Comparison of ENCODE assay signal across 9 cellular contexts in the genomic region with DNA sequence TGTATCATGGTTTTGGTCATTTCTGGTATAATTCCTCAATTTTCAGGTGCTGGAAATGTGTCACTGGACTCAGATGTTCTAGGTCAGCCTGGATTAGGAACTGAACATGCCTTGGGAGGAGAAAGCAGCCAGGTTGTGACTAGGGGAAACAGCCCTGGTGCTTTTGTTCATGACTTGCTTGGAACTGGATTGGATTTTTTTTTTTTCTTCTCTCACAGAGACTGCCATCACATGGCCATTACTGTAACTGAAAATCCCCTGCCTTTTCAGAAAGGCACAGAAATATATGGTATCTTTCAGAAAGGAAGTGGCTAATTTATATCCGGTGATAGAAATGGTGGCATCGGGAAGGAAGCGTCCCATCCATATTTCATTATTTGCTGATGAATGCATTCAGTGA. TPM values are rescaled to one million over a fixed set of nuclear protein-coding genes. Genes with fewer than 3 reads are reported as not detected.
DNase-seq lines count a peak whose midpoint lies in the region; ATAC-seq, FAIRE-seq and TF ChIP-seq lines count a peak whose summit lies in the region.
"Had no signal": no experiment of that assay in that cellular context is flagged by ENCODE, and none has a peak within 500 bp of the region (broad histone marks: within the 10 kb centered on the region; RNA-seq: fewer than 3 reads in every experiment).

No MANE protein-coding gene starts in this region.

- CTCF ChIA-PET in activated CD4-positive, alpha-beta T cell treated with anti-CD3 and anti-CD28 coated beads for 36 hours (lab: Charles Lee) = no interaction called here
- CTCF ChIA-PET in activated CD8-positive, alpha-beta T cell treated with anti-CD3 and anti-CD28 coated beads, Interleukin-2, amount 10 ng/mL, durations not matched to agents 7 days and 5 days (lab: Charles Lee) = interaction anchor here (1.7 kb wide), 1 partner anchor 13 kb away, joined by 3 read pairs; no protein-coding TSS in a partner anchor

- H3K27ac Mint-ChIP-seq in activated CD4-positive, alpha-beta T cell treated with anti-CD3 and anti-CD28 coated beads for 36 hours = no peak overlapping the region
- H3K27ac Mint-ChIP-seq in activated CD8-positive, alpha-beta T cell treated with anti-CD3 and anti-CD28 coated beads, Interleukin-2, amount 10 ng/mL, durations not matched to agents 7 days and 5 days = peak overlapping the region; percentile 51

- TF ChIP-seq EP300 in upper lobe of left lung (IDR thresholded peaks at IDR 0.05) = no peak

- H3K4me3 ChIP-seq in kidney (ENCODE audit: low read length in 2 of 2) (no peak overlapping the region), upper lobe of left lung (no peak overlapping the region)

- TF ChIP-seq CTCF in kidney (IDR thresholded peaks at IDR 0.05; ENCODE audit: borderline replicate concordance, extremely low read depth, insufficient read depth) = peak; percentile 27
- peak in 1 of 6 experiments; percentile 23 for TF ChIP-seq CTCF in upper lobe of left lung (IDR thresholded peaks at IDR 0.05)

- DNase-seq in activated CD4-positive, alpha-beta T cell treated with anti-CD3 and anti-CD28 coated beads for 36 hours = no peak
- DNase-seq in activated CD4-positive, alpha-beta T cell treated with anti-CD3 and anti-CD28 coated beads, Interleukin-2, amount 50 U/mL, for 48 hours = no peak
- DNase-seq in activated CD8-positive, alpha-beta T cell treated with anti-CD3 and anti-CD28 coated beads, Interleukin-2, amount 10 ng/mL, durations not matched to agents 7 days and 5 days = no peak
- DNase-seq in kidney (no peak), upper lobe of left lung (no peak), anterior cingulate cortex (lab: John Stamatoyannopoulos, UW) (no peak)

- H3K27ac ChIP-seq in kidney (ENCODE audit: low read depth in 2 of 2, low read length in 2 of 2) (peak overlapping the region; percentile 29 to 77), upper lobe of left lung (peak overlapping the region; percentile 24 to 52 (median 30))

- H3K9me3 ChIP-seq in kidney (ENCODE audit: control insufficient read depth in 1 of 2, low read length in 2 of 2) (no peaks in the 10 kb centered on the region), upper lobe of left lung (no peaks in the 10 kb centered on the region)

- POLR2A ChIA-PET in activated CD4-positive, alpha-beta T cell treated with anti-CD3 and anti-CD28 coated beads for 36 hours (lab: Charles Lee) = no interaction called here
- POLR2A ChIA-PET in activated CD8-positive, alpha-beta T cell treated with anti-CD3 and anti-CD28 coated beads, Interleukin-2, amount 10 ng/mL, durations not matched to agents 7 days and 5 days (lab: Charles Lee) = interaction anchor here (1.9 kb wide), 1 partner anchor 35 kb away, joined by 4 read pairs; a partner anchor contains a TSS

- H3K4me1 ChIP-seq in kidney (ENCODE audit: control insufficient read depth in 1 of 2, insufficient read depth in 1 of 2, low read depth in 1 of 2, low read length in 2 of 2) = peaks cover 44 to 47% of the 10 kb centered on the region in 2 donors
- H3K4me1 ChIP-seq in upper lobe of left lung = peaks cover 22 to 63% (median 46%) of the 10 kb centered on the region in 4 donors

- H3K9ac ChIP-seq in kidney (ENCODE audit: low read length in 2 of 2) = no peak overlapping the region

- no peaks in the 10 kb centered on the region for H3K36me3 ChIP-seq in kidney (ENCODE audit: control insufficient read depth in 1 of 2, insufficient read depth in 2 of 2, low read length in 2 of 2)
- H3K36me3 ChIP-seq in upper lobe of left lung = no peaks in the 10 kb centered on the region

- 31 to 39% methylated on average over 3 of the region's 3 CpGs for WGBS in upper lobe of left lung, 2 donors

- H3K36me3 Mint-ChIP-seq in activated CD4-positive, alpha-beta T cell treated with anti-CD3 and anti-CD28 coated beads for 36 hours (ENCODE audit: low read depth) = no peaks in the 10 kb centered on the region
- peaks cover 26% of the 10 kb centered on the region for H3K36me3 Mint-ChIP-seq in activated CD8-positive, alpha-beta T cell treated with anti-CD3 and anti-CD28 coated beads, Interleukin-2, amount 10 ng/mL, durations not matched to agents 7 days and 5 days (ENCODE audit: low read depth)

- H3K4me3 Mint-ChIP-seq in activated CD4-positive, alpha-beta T cell treated with anti-CD3 and anti-CD28 coated beads for 36 hours = no peak overlapping the region
- H3K4me3 Mint-ChIP-seq in activated CD8-positive, alpha-beta T cell treated with anti-CD3 and anti-CD28 coated beads, Interleukin-2, amount 10 ng/mL, durations not matched to agents 7 days and 5 days = no peak overlapping the region

- H3K27me3 ChIP-seq in upper lobe of left lung = no peaks in the 10 kb centered on the region

- peaks cover 71% of the 10 kb centered on the region for H3K4me1 Mint-ChIP-seq in activated CD4-positive, alpha-beta T cell treated with anti-CD3 and anti-CD28 coated beads for 36 hours
- H3K4me1 Mint-ChIP-seq in activated CD8-positive, alpha-beta T cell treated with anti-CD3 and anti-CD28 coated beads, Interleukin-2, amount 10 ng/mL, durations not matched to agents 7 days and 5 days (ENCODE audit: low read depth) = peaks cover 79% of the 10 kb centered on the region

- H3K9me3 Mint-ChIP-seq in activated CD4-positive, alpha-beta T cell treated with anti-CD3 and anti-CD28 coated beads for 36 hours (ENCODE audit: low read depth) = no peaks in the 10 kb centered on the region
- H3K9me3 Mint-ChIP-seq in activated CD8-positive, alpha-beta T cell treated with anti-CD3 and anti-CD28 coated beads, Interleukin-2, amount 10 ng/mL, durations not matched to agents 7 days and 5 days (ENCODE audit: insufficient read depth) = no peaks in the 10 kb centered on the region

- TF ChIP-seq POLR2A in upper lobe of left lung (IDR thresholded peaks at IDR 0.05) = no peak

- ATAC-seq in activated CD4-positive, alpha-beta T cell treated with anti-CD3 and anti-CD28 coated beads for 36 hours = peak; percentile 47
- ATAC-seq in HG03064 (IDR thresholded peaks at IDR 0.05; ENCODE audit: low read depth, unreplicated experiment) (peak; percentile 41), upper lobe of left lung (ENCODE audit: low FRiP score in 2 of 2) (peak in 1 of 2 donors; percentile 5), GM19467 (IDR thresholded peaks at IDR 0.05; ENCODE audit: unreplicated experiment) (no peak)
- peak; percentile 27 for ATAC-seq in activated CD8-positive, alpha-beta T cell treated with anti-CD3 and anti-CD28 coated beads, Interleukin-2, amount 10 ng/mL, durations not matched to agents 7 days and 5 days

- no peaks in the 10 kb centered on the region for H3K27me3 Mint-ChIP-seq in activated CD4-positive, alpha-beta T cell treated with anti-CD3 and anti-CD28 coated beads for 36 hours
- H3K27me3 Mint-ChIP-seq in activated CD8-positive, alpha-beta T cell treated with anti-CD3 and anti-CD28 coated beads, Interleukin-2, amount 10 ng/mL, durations not matched to agents 7 days and 5 days (ENCODE audit: low read depth) = peaks cover 3% of the 10 kb centered on the region

- intact Hi-C loops in activated CD4-positive, alpha-beta T cell treated with anti-CD3 and anti-CD28 coated beads for 36 hours (cut with DNase I, micrococcal nuclease) = no loop called here
- intact Hi-C loops in kidney (cut with DNase I) = no loop called here

- FAIRE-seq in kidney (lab: Jason Lieb, UNC) = no peak
- FAIRE-seq: colon had no signal

RNA-seq across cellular contexts. Expression of a gene that starts 34.6 kb away (rescaled TPM):
- total RNA-seq in activated CD4-positive, alpha-beta T cell treated with anti-CD3 and anti-CD28 coated beads for 36 hours = 10 to 100 TPM; 15.5 to 34.5 TPM
- total RNA-seq in activated CD8-positive, alpha-beta T cell treated with anti-CD3 and anti-CD28 coated beads, Interleukin-2, amount 10 ng/mL, durations not matched to agents 7 days and 5 days = 10 to 100 TPM; 67.0 to 77.4 TPM
- total RNA-seq in kidney = 118 TPM
- 38.0 TPM for polyA plus RNA-seq in kidney (ENCODE audit: insufficient read depth, low read depth, low replicate concordance)
- total RNA-seq in upper lobe of left lung = 100 to 1,000 TPM in 2 of 6 donors, 10 to 100 TPM in 4; 56.3 to 136 (median 94.0) TPM
